ENCODE assay signal across 8 cellular contexts in the genomic region with DNA sequence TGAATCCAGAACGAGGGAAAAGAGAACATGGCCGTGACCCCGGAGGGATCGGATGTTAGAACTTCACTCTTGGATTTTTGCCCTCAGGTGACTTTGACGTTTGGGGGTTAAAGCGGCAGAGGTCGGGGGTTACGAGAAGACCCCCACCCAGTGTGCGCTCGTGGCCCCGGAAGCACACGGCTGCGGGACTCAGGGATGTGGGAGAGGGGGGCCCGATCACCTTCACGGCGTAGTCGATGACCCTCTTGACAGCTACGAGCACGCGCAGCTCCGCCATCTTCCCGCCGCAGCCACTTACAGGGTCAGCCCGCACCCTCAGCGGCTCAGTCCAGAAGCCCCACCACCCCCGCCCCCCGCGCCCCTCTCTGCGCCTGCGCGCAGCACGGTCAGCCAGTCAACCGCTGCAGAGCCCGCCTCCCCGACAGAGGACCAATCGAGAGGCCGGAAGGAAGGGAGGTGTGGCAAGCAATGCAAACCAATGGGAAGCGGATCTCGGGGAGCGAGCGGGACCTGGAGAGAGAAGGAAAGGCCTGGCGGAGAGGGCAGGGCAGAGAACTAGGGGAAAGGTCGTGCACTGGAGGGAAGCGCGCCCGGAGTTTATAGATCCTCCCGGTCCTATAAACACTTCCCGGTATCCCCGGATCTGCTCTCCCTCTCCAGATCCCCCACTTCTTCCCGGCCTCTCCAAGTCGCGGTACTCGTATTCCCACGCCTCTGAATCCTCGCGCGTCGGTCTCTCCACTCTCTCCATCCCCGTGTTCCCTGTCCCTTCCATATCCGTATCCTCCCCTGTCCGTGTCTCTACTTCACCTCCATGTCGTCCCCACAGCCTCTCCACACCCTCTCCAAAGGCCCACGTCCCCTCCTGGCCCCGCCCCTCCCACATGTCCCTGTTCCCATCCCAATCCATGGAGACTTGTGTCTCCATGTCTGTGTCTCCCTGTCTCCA. TPM values are rescaled to one million over a fixed set of nuclear protein-coding genes. Genes with fewer than 3 reads are reported as not detected.
DNase-seq lines count a peak whose midpoint lies in the region; ATAC-seq, FAIRE-seq and TF ChIP-seq lines count a peak whose summit lies in the region.

TSS of gene ETFB (minus strand) at position 339 of the 949 bp plus-strand sequence. CDS start at position 277, 62 bp downstream.

- peak; percentile 94 for DNase-seq in GM10266 (ENCODE audit: extremely low spot score)
- DNase-seq in NCI-H2171 (lab: John Stamatoyannopoulos, UW) = peak; percentile 96
- peak; percentile 80 for DNase-seq in activated B cell treated with CpG ODN at 0.5 μM for 24 hours
- DNase-seq in bronchial epithelial cell (ENCODE audit: low read depth) = peak; percentile 93
- peak; percentile 96 for DNase-seq in iPS-NIHi7 (ENCODE audit: extremely low spot score)
- DNase-seq in small intestine = peak; percentile 100
- DNase-seq in NCI-H187 treated with DMSO at 0.1 percent for 48 hours (lab: John Stamatoyannopoulos, UW) = no peak

- TF ChIP-seq CTCF in GM10266 (IDR thresholded peaks at IDR 0.05; ENCODE audit: control insufficient read depth, insufficient read depth, low read depth, missing control alignments) (no peak), activated B cell treated with CpG ODN at 0.5 μM for 24 hours (IDR thresholded peaks at IDR 0.05) (no peak), bronchial epithelial cell (IDR thresholded peaks at IDR 0.05; ENCODE audit: insufficient read depth, low read length, severe bottlenecking) (no peak)

- peak; percentile 58 for ATAC-seq in HG02763 (IDR thresholded peaks at IDR 0.05; ENCODE audit: unreplicated experiment)
- peak; percentile 53 for ATAC-seq in activated B cell treated with CpG ODN at 0.5 μM for 24 hours (ENCODE audit: low read depth)

- no peaks in the 10 kb centered on the region for H3K9me3 Mint-ChIP-seq in activated B cell treated with CpG ODN at 0.5 μM for 24 hours

- peak within 1 kb of the TSS; percentile 94 to 97 for H3K27ac ChIP-seq in small intestine (ENCODE audit: low read depth in 1 of 2, low read length in 1 of 2)

- peaks cover 0 to 3% of the 10 kb centered on the region in 2 donors for H3K4me1 ChIP-seq in small intestine (ENCODE audit: control insufficient read depth in 2 of 2, insufficient read depth in 1 of 2, low read depth in 1 of 2, low read length in 1 of 2)

- no peaks in the 10 kb centered on the region for H3K9me3 ChIP-seq in small intestine (ENCODE audit: control insufficient read depth, low read depth)

- H3K36me3 ChIP-seq in bronchial epithelial cell (ENCODE audit: control insufficient read depth, insufficient read depth, low read length) (no peaks in the 10 kb centered on the region), small intestine (ENCODE audit: control insufficient read depth in 2 of 2, insufficient read depth in 2 of 2, low read length in 2 of 2) (no peaks in the 10 kb centered on the region)

- FAIRE-seq in bronchial epithelial cell (lab: Jason Lieb, UNC) (no peak), small intestine (lab: Jason Lieb, UNC) (no peak)

- H3K4me1 Mint-ChIP-seq in activated B cell treated with CpG ODN at 0.5 μM for 24 hours = peaks cover 37% of the 10 kb centered on the region

- POLR2A ChIA-PET in activated B cell treated with CpG ODN at 0.5 μM for 24 hours (lab: Charles Lee) = interaction anchor here (0.6 to 3.7 kb wide), 9 partner anchors 22 to 67 kb away, joined by 3 to 35 read pairs (median 10); partner anchors contain the start of gene SIGLEC10

- CTCF ChIA-PET in activated B cell treated with CpG ODN at 0.5 μM for 24 hours (lab: Charles Lee) = interaction anchor here (1.6 to 1.7 kb wide), 2 partner anchors 22 to 26 kb away, joined by 5 to 7 read pairs; no protein-coding TSS in a partner anchor

- intact Hi-C loops in activated B cell treated with CpG ODN at 0.5 μM for 24 hours (cut with micrococcal nuclease) = loop anchor here (10.0 kb wide), 1 partner anchor 562 kb away; no protein-coding TSS in a partner anchor

- peaks cover 12% of the 10 kb centered on the region for H3K36me3 Mint-ChIP-seq in activated B cell treated with CpG ODN at 0.5 μM for 24 hours (ENCODE audit: low read depth)

- H3K4me3 ChIP-seq in bronchial epithelial cell (ENCODE audit: low read depth, low read length) (peak within 1 kb of the TSS; percentile 58), small intestine (ENCODE audit: low read depth in 1 of 2, low read length in 2 of 2) (peak within 1 kb of the TSS; percentile 63 to 81)

- H3K27me3 ChIP-seq in bronchial epithelial cell (ENCODE audit: control insufficient read depth, insufficient read depth, low read length) (no peaks in the 10 kb centered on the region), small intestine (ENCODE audit: control insufficient read depth in 2 of 2, insufficient read depth in 2 of 2, low read length in 2 of 2) (no peaks in the 10 kb centered on the region)

- H3K27ac Mint-ChIP-seq in activated B cell treated with CpG ODN at 0.5 μM for 24 hours = peak within 1 kb of the TSS; percentile 96

- WGBS in small intestine, 3 donors = 0 to 1% (median 1%) methylated on average over 62 to 64 of the region's 64 CpGs

- peak within 1 kb of the TSS; percentile 98 for H3K4me3 Mint-ChIP-seq in activated B cell treated with CpG ODN at 0.5 μM for 24 hours

- H3K27me3 Mint-ChIP-seq in activated B cell treated with CpG ODN at 0.5 μM for 24 hours = no peaks in the 10 kb centered on the region

RNA-seq across cellular contexts. Expression of gene ETFB, which starts in this region (rescaled TPM):
- total RNA-seq in activated B cell treated with CpG ODN at 0.5 μM for 24 hours (43.8 and 49.0 TPM in 2 replicates), bronchial epithelial cell (70.6 and 79.8 TPM in 2 replicates)
- 100 to 1,000 TPM; 232 to 412 (median 265) TPM for polyA plus RNA-seq in small intestine
